Comparison of ENCODE assay signal across 10 cellular contexts in the genomic region with DNA sequence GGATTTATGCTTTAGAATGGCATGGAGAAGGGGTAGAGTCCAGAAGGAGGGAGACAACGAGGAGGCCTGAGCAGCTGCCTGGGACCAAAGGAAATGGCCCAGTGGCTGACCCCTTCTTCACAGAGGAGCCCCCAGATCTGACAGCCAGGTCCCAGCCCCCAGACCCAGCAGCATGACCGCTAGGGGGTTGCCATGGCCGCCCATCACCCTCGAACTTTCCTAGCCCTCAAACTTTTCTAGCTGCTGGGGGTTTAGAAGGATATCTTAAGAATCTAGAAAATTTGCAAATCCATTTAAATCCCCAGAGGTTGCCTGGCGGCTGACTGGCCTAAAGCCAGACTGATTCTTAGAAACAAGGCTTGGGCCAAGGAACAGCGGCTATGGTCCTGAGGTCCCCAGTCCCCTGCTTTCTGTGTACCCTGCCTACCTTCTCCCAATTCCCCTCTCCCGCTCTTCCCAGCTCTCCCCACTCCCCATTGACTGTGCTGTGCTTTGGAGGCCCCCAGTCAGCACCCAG. TPM values are rescaled to one million over a fixed set of nuclear protein-coding genes. Genes with fewer than 3 reads are reported as not detected.
DNase-seq lines count a peak whose midpoint lies in the region; ATAC-seq and TF ChIP-seq lines count a peak whose summit lies in the region.
"Had no signal": no experiment of that assay in that cellular context is flagged by ENCODE, and none has a peak within 500 bp of the region (broad histone marks: within the 10 kb centered on the region; RNA-seq: fewer than 3 reads in every experiment).

No MANE protein-coding gene starts in this region.

- H3K36me3 ChIP-seq in left lung: no peaks in the 10 kb centered on the region

- no peak overlapping the region for H3K27ac ChIP-seq in H9 (ENCODE audit: insufficient read length, low read depth, low read length)
- H3K27ac ChIP-seq in left lung: peak overlapping the region; percentile 26 to 91

- peaks cover 37% of the 10 kb centered on the region for H3K27me3 Mint-ChIP-seq in H9 (ENCODE audit: low read depth)
- H3K27me3 Mint-ChIP-seq in activated naive CD8-positive, alpha-beta T cell treated with anti-CD3 and anti-CD28 coated beads, Interleukin-2, amount 10 ng/mL, durations not matched to agents 7 days and 5 days: no peaks in the 10 kb centered on the region
- H3K27me3 Mint-ChIP-seq in stimulated activated naive B cell treated with anti-CD40 and anti-IgM and Interleukin-4, amounts not matched to agents 10 μg/mL and 1 μg/mL and 100 μg/mL, for 72 hours: peaks cover 0 to 16% of the 10 kb centered on the region in 2 donors

- H4K5ac ChIP-seq in H9 (ENCODE audit: insufficient read length, low read depth, low read length): no peak overlapping the region

- H2BK12ac ChIP-seq in H9 (ENCODE audit: insufficient read length, low read depth, low read length): no peak overlapping the region

- H3K23me2 ChIP-seq in H9 (ENCODE audit: insufficient read length, low read depth, low read length, poor library complexity, severe bottlenecking): peaks cover 5% of the 10 kb centered on the region

- H2BK20ac ChIP-seq in H9 (ENCODE audit: low read depth, low read length, poor library complexity, severe bottlenecking): no peak overlapping the region

- no peak overlapping the region for H3K9ac ChIP-seq in H9 (ENCODE audit: extremely low read depth, insufficient read length, low read length)

- H3T11ph ChIP-seq in H9 (ENCODE audit: low read length): no peak overlapping the region

- H4K20me1 ChIP-seq in H9 (ENCODE audit: control insufficient read depth, insufficient read depth, insufficient read length): no peaks in the 10 kb centered on the region

- no peak overlapping the region for H2AK5ac ChIP-seq in H9 (ENCODE audit: insufficient read length, low read length)

- H3K27me3 ChIP-seq in H9 (ENCODE audit: insufficient read depth, low read length): no peaks in the 10 kb centered on the region
- H3K27me3 ChIP-seq in left lung: peaks cover 0 to 30% of the 10 kb centered on the region in 2 donors

- DNase-seq in H9 (no peak), left lung (no peak), NCI-H1417 treated with DMSO at 0.1 percent for 48 hours (lab: John Stamatoyannopoulos, UW) (no peak), UCSD-AML1 (lab: John Stamatoyannopoulos, UW; ENCODE audit: unreplicated experiment) (no peak), midbrain (lab: John Stamatoyannopoulos, UW) (no peak)
- DNase-seq in activated naive CD8-positive, alpha-beta T cell treated with anti-CD3 and anti-CD28 coated beads, Interleukin-2, amount 10 ng/mL, durations not matched to agents 7 days and 5 days: no peak
- DNase-seq in stimulated activated naive B cell treated with anti-CD40 and anti-IgM and Interleukin-4, amounts not matched to agents 10 μg/mL and 1 μg/mL and 100 μg/mL, for 72 hours: no peak
- DNase-seq: cortex of kidney, NCI-H1048 had no signal

- no peak overlapping the region for H2AFZ ChIP-seq in H9 (ENCODE audit: low read length)

- H2BK120ac ChIP-seq in H9 (ENCODE audit: low read depth, low read length, poor library complexity, severe bottlenecking): no peak overlapping the region

- H3K4me1 ChIP-seq in H9 (ENCODE audit: insufficient read depth, low read length) (peaks cover 4% of the 10 kb centered on the region), left lung (peaks cover 2 to 10% of the 10 kb centered on the region in 2 donors)

- no peak overlapping the region for H3K4ac ChIP-seq in H9 (ENCODE audit: low read depth, low read length)

- TF ChIP-seq CTCF in H9 (conservative IDR thresholded peaks at IDR 0.05) (no peak; the same call in 2 of the 3 replicates), left lung (IDR thresholded peaks at IDR 0.05) (no peak)

- H3K14ac ChIP-seq in H9 (ENCODE audit: insufficient read depth, low read length): no peak overlapping the region; the same call in 1 of the 2 replicates

- H3K4me1 Mint-ChIP-seq in H9: peaks cover 24 to 39% of the 10 kb centered on the region in 2 experiments
- H3K4me1 Mint-ChIP-seq in activated naive CD8-positive, alpha-beta T cell treated with anti-CD3 and anti-CD28 coated beads, Interleukin-2, amount 10 ng/mL, durations not matched to agents 7 days and 5 days: peaks cover 42% of the 10 kb centered on the region
- H3K4me1 Mint-ChIP-seq in stimulated activated naive B cell treated with anti-CD40 and anti-IgM and Interleukin-4, amounts not matched to agents 10 μg/mL and 1 μg/mL and 100 μg/mL, for 72 hours: peaks cover 22 to 35% of the 10 kb centered on the region in 2 donors

- no peak overlapping the region for H3K23ac ChIP-seq in H9 (ENCODE audit: insufficient read length, low read depth, low read length)

- intact Hi-C loops in left lung (cut with DNase I): no loop called here

- H3K18ac ChIP-seq in H9 (ENCODE audit: insufficient read length, low read depth, low read length): peak overlapping the region; percentile 31

- H3K36me3 Mint-ChIP-seq in H9 (ENCODE audit: insufficient read depth in 1 of 3, low read depth in 3 of 3): no peaks in the 10 kb centered on the region; a peak in 1 of 7 replicates
- H3K36me3 Mint-ChIP-seq in activated naive CD8-positive, alpha-beta T cell treated with anti-CD3 and anti-CD28 coated beads, Interleukin-2, amount 10 ng/mL, durations not matched to agents 7 days and 5 days: peaks cover 19% of the 10 kb centered on the region
- no peaks in the 10 kb centered on the region for H3K36me3 Mint-ChIP-seq in stimulated activated naive B cell treated with anti-CD40 and anti-IgM and Interleukin-4, amounts not matched to agents 10 μg/mL and 1 μg/mL and 100 μg/mL, for 72 hours

- peak overlapping the region in 1 of 2 experiments; percentile 79; a peak in 3 of 5 replicates for H3K4me3 Mint-ChIP-seq in H9
- H3K4me3 Mint-ChIP-seq in activated naive CD8-positive, alpha-beta T cell treated with anti-CD3 and anti-CD28 coated beads, Interleukin-2, amount 10 ng/mL, durations not matched to agents 7 days and 5 days: peak overlapping the region; percentile 95
- peak overlapping the region; percentile 80 to 96 for H3K4me3 Mint-ChIP-seq in stimulated activated naive B cell treated with anti-CD40 and anti-IgM and Interleukin-4, amounts not matched to agents 10 μg/mL and 1 μg/mL and 100 μg/mL, for 72 hours

- H3K9me3 ChIP-seq in H9 (ENCODE audit: control insufficient read depth, low read depth, low read length) (no peaks in the 10 kb centered on the region), left lung (no peaks in the 10 kb centered on the region)

- H3K79me1 ChIP-seq in H9 (ENCODE audit: insufficient read depth, low read depth, low read length, poor library complexity, severe bottlenecking): no peaks in the 10 kb centered on the region

- H4K91ac ChIP-seq in H9 (ENCODE audit: insufficient read length, low read depth, low read length): no peak overlapping the region

- H3K4me2 ChIP-seq in H9 (ENCODE audit: insufficient read depth, insufficient read length, low read length): peak overlapping the region; percentile 27

- no peak overlapping the region for H2BK15ac ChIP-seq in H9 (ENCODE audit: low read depth, low read length)

- H3K56ac ChIP-seq in H9 (ENCODE audit: insufficient read length, low read depth, low read length): no peak overlapping the region

- peak overlapping the region; percentile 30 to 31 for H3K4me3 ChIP-seq in left lung

- no peak overlapping the region for H2BK5ac ChIP-seq in H9 (ENCODE audit: insufficient read length, low read length)

- POLR2A ChIA-PET in activated naive CD8-positive, alpha-beta T cell treated with anti-CD3 and anti-CD28 coated beads, Interleukin-2, amount 10 ng/mL, durations not matched to agents 7 days and 5 days (lab: Charles Lee): interaction anchor here (1.3 to 2.6 kb wide), 3 partner anchors 18 to 54 kb away, joined by 5 to 10 read pairs (median 5); no protein-coding TSS in a partner anchor

- no peaks in the 10 kb centered on the region for H3K79me2 ChIP-seq in H9 (ENCODE audit: insufficient read depth, low read length)

- H4K8ac ChIP-seq in H9 (replicated peaks; ENCODE audit: insufficient read length, low read depth, low read length): no peak overlapping the region

- ATAC-seq in activated naive CD8-positive, alpha-beta T cell treated with anti-CD3 and anti-CD28 coated beads, Interleukin-2, amount 10 ng/mL, durations not matched to agents 7 days and 5 days (ENCODE audit: low read depth): no peak
- ATAC-seq in left lung: no peak
- no peak for ATAC-seq in stimulated activated naive B cell treated with anti-CD40 and anti-IgM and Interleukin-4, amounts not matched to agents 10 μg/mL and 1 μg/mL and 100 μg/mL, for 72 hours (replicated peaks)

- no peaks in the 10 kb centered on the region for H3K9me3 Mint-ChIP-seq in H9
- no peaks in the 10 kb centered on the region for H3K9me3 Mint-ChIP-seq in activated naive CD8-positive, alpha-beta T cell treated with anti-CD3 and anti-CD28 coated beads, Interleukin-2, amount 10 ng/mL, durations not matched to agents 7 days and 5 days
- H3K9me3 Mint-ChIP-seq in stimulated activated naive B cell treated with anti-CD40 and anti-IgM and Interleukin-4, amounts not matched to agents 10 μg/mL and 1 μg/mL and 100 μg/mL, for 72 hours: no peaks in the 10 kb centered on the region

- peak overlapping the region in 1 of 3 experiments; percentile 52; a peak in 1 of 7 replicates for H3K27ac Mint-ChIP-seq in H9
- peak overlapping the region; percentile 89 for H3K27ac Mint-ChIP-seq in activated naive CD8-positive, alpha-beta T cell treated with anti-CD3 and anti-CD28 coated beads, Interleukin-2, amount 10 ng/mL, durations not matched to agents 7 days and 5 days
- H3K27ac Mint-ChIP-seq in stimulated activated naive B cell treated with anti-CD40 and anti-IgM and Interleukin-4, amounts not matched to agents 10 μg/mL and 1 μg/mL and 100 μg/mL, for 72 hours: no peak overlapping the region

- no CpG with 5 or more reads among the region's 7 CpGs for WGBS in H9 (ENCODE audit: extremely low coverage, insufficient read length, low lambda C conversion rate)

RNA-seq across cellular contexts. Expression of gene PDGFRB, which starts 1.0 kb away (rescaled TPM):
- total RNA-seq in H9 (2021): 2.2 and 3.9 TPM in 2 replicates
- 10 to 100 TPM; 33.4 to 41.5 TPM for total RNA-seq in activated naive CD8-positive, alpha-beta T cell treated with anti-CD3 and anti-CD28 coated beads, Interleukin-2, amount 10 ng/mL, durations not matched to agents 7 days and 5 days
- total RNA-seq in left lung: 100 to 1,000 TPM; 129 TPM

RNA-seq across cellular contexts. Expression of gene CDX1, which starts 11.9 kb away (rescaled TPM):
- total RNA-seq in H9 (2021) (0.22 TPM in 1 of 2 replicates, not detected in the other), left lung (under 1 TPM in 1 of 2 donors, not detected in 1; 0.52 TPM)
- total RNA-seq in activated naive CD8-positive, alpha-beta T cell treated with anti-CD3 and anti-CD28 coated beads, Interleukin-2, amount 10 ng/mL, durations not matched to agents 7 days and 5 days: not detected
- total RNA-seq: T-helper 1 cell treated with Interleukin-12 subunit alpha and Interleukin-12 subunit beta and Interleukin-4 antibody, amounts not matched to agents 30 ng/mL and 1 ng/mL, for 36 hours had no signal

RNA-seq across cellular contexts. Expression of gene SLC6A7, which starts 35.2 kb away (rescaled TPM):
- not detected in 2 replicates for total RNA-seq in H9 (2021)
- total RNA-seq in activated naive CD8-positive, alpha-beta T cell treated with anti-CD3 and anti-CD28 coated beads, Interleukin-2, amount 10 ng/mL, durations not matched to agents 7 days and 5 days: not detected
- not detected for total RNA-seq in left lung
- total RNA-seq: T-helper 1 cell treated with Interleukin-12 subunit alpha and Interleukin-12 subunit beta and Interleukin-4 antibody, amounts not matched to agents 30 ng/mL and 1 ng/mL, for 36 hours had no signal
